16 cellular contexts compared by ENCODE assay signal in genomic region chr11:47244664-47245350, GRCh38. TPM values are rescaled to one million over a fixed set of nuclear protein-coding genes. Genes with fewer than 3 reads are reported as not detected.
DNase-seq lines count a peak whose midpoint lies in the region; ATAC-seq and TF ChIP-seq lines count a peak whose summit lies in the region.
"Had no signal": no experiment of that assay in that cellular context is flagged by ENCODE, and none has a peak within 500 bp of the region (broad histone marks: within the 10 kb centered on the region; RNA-seq: fewer than 3 reads in every experiment).

No MANE protein-coding gene starts in this region.

- TF ChIP-seq CTCF in endodermal cell (conservative IDR thresholded peaks at IDR 0.05) = no peak

- DNase-seq in activated T-cell treated with anti-CD3 and anti-CD28 coated beads, Interleukin-2, amount 50 U/mL, for 24 hours = no peak
- DNase-seq in activated T-cell treated with anti-CD3 and anti-CD28 coated beads, Interleukin-2, amount 50 U/mL, for 72 hours = no peak
- peak; percentile 62 for DNase-seq in endodermal cell
- no peak for DNase-seq in stimulated activated effector memory CD8-positive, alpha-beta T cell treated with anti-CD3 and anti-CD28 coated beads, Interleukin-12 subunit alpha, Interleukin-12 subunit beta, amount 100 ng/mL, for 72 hours (ENCODE audit: low spot score in 2 of 2)
- DNase-seq: activated CD8-positive, alpha-beta memory T cell treated with anti-CD3 and anti-CD28 coated beads, Interleukin-2, amount 10 ng/mL, durations not matched to agents 7 days and 5 days; activated naive CD4-positive, alpha-beta T cell treated with Interleukin-2 at 50 U/mL for 16 hours; CD8-positive, alpha-beta T cell; EL; heart right ventricle; kidney glomerular epithelial cell; NCI-H2081 treated with DMSO at 0.1 percent for 48 hours; NCI-H69 had no signal

- H3K9me3 Mint-ChIP-seq in activated T-cell treated with anti-CD3 and anti-CD28 coated beads, Interleukin-2, amount 50 U/mL, for 24 hours = no peaks in the 10 kb centered on the region
- no peaks in the 10 kb centered on the region for H3K9me3 Mint-ChIP-seq in activated T-cell treated with anti-CD3 and anti-CD28 coated beads, Interleukin-2, amount 50 U/mL, for 72 hours
- no peaks in the 10 kb centered on the region for H3K9me3 Mint-ChIP-seq in endodermal cell
- no peaks in the 10 kb centered on the region for H3K9me3 Mint-ChIP-seq in stimulated activated effector memory CD8-positive, alpha-beta T cell treated with anti-CD3 and anti-CD28 coated beads, Interleukin-12 subunit alpha, Interleukin-12 subunit beta, amount 100 ng/mL, for 72 hours
- H3K9me3 Mint-ChIP-seq: CD8-positive, alpha-beta T cell had no signal

- peaks cover 2% of the 10 kb centered on the region for H3K4me1 ChIP-seq in endodermal cell (ENCODE audit: control insufficient read depth, insufficient read depth, low read length)

- H3K27me3 Mint-ChIP-seq in activated T-cell treated with anti-CD3 and anti-CD28 coated beads, Interleukin-2, amount 50 U/mL, for 24 hours = no peaks in the 10 kb centered on the region
- H3K27me3 Mint-ChIP-seq in activated T-cell treated with anti-CD3 and anti-CD28 coated beads, Interleukin-2, amount 50 U/mL, for 72 hours (ENCODE audit: low read depth) = no peaks in the 10 kb centered on the region
- H3K27me3 Mint-ChIP-seq in endodermal cell (ENCODE audit: insufficient read depth) = no peaks in the 10 kb centered on the region
- H3K27me3 Mint-ChIP-seq: activated CD8-positive, alpha-beta memory T cell treated with anti-CD3 and anti-CD28 coated beads, Interleukin-2, amount 10 ng/mL, durations not matched to agents 7 days and 5 days had no signal

- no peak overlapping the region for H3K4me3 ChIP-seq in endodermal cell (ENCODE audit: low read length)
- H3K4me3 ChIP-seq: heart right ventricle, prostate gland, thoracic aorta had no signal

- H3K36me3 Mint-ChIP-seq in activated T-cell treated with anti-CD3 and anti-CD28 coated beads, Interleukin-2, amount 50 U/mL, for 24 hours (ENCODE audit: low read depth) = peaks cover 90% of the 10 kb centered on the region
- peaks cover 9 to 27% of the 10 kb centered on the region in 2 donors for H3K36me3 Mint-ChIP-seq in activated T-cell treated with anti-CD3 and anti-CD28 coated beads, Interleukin-2, amount 50 U/mL, for 72 hours (ENCODE audit: insufficient read depth in 2 of 2)
- H3K36me3 Mint-ChIP-seq in endodermal cell (ENCODE audit: low read depth) = peaks cover 58% of the 10 kb centered on the region
- peaks cover 73% of the 10 kb centered on the region for H3K36me3 Mint-ChIP-seq in stimulated activated effector memory CD8-positive, alpha-beta T cell treated with anti-CD3 and anti-CD28 coated beads, Interleukin-12 subunit alpha, Interleukin-12 subunit beta, amount 100 ng/mL, for 72 hours

- no peak overlapping the region for H3K27ac ChIP-seq in endodermal cell (ENCODE audit: low read depth, low read length)
- H3K27ac ChIP-seq: thoracic aorta had no signal

- no peaks in the 10 kb centered on the region for H3K27me3 ChIP-seq in endodermal cell (ENCODE audit: control insufficient read depth, insufficient read depth, low read length, poor library complexity, severe bottlenecking)
- H3K27me3 ChIP-seq: heart right ventricle had no signal

- no peak overlapping the region for H3K9ac ChIP-seq in endodermal cell (ENCODE audit: extremely low read depth, low read length, poor library complexity, severe bottlenecking)

- peaks cover 30% of the 10 kb centered on the region for H3K4me1 Mint-ChIP-seq in activated T-cell treated with anti-CD3 and anti-CD28 coated beads, Interleukin-2, amount 50 U/mL, for 24 hours (ENCODE audit: low read depth)
- H3K4me1 Mint-ChIP-seq in activated T-cell treated with anti-CD3 and anti-CD28 coated beads, Interleukin-2, amount 50 U/mL, for 72 hours (ENCODE audit: low read depth) = peaks cover 38% of the 10 kb centered on the region
- peaks cover 6% of the 10 kb centered on the region for H3K4me1 Mint-ChIP-seq in endodermal cell
- H3K4me1 Mint-ChIP-seq in stimulated activated effector memory CD8-positive, alpha-beta T cell treated with anti-CD3 and anti-CD28 coated beads, Interleukin-12 subunit alpha, Interleukin-12 subunit beta, amount 100 ng/mL, for 72 hours = peaks cover 52% of the 10 kb centered on the region

- H3K27ac Mint-ChIP-seq in activated T-cell treated with anti-CD3 and anti-CD28 coated beads, Interleukin-2, amount 50 U/mL, for 24 hours = peak overlapping the region; percentile 70
- no peak overlapping the region for H3K27ac Mint-ChIP-seq in activated T-cell treated with anti-CD3 and anti-CD28 coated beads, Interleukin-2, amount 50 U/mL, for 72 hours
- no peak overlapping the region for H3K27ac Mint-ChIP-seq in endodermal cell
- H3K27ac Mint-ChIP-seq in stimulated activated effector memory CD8-positive, alpha-beta T cell treated with anti-CD3 and anti-CD28 coated beads, Interleukin-12 subunit alpha, Interleukin-12 subunit beta, amount 100 ng/mL, for 72 hours = peak overlapping the region; percentile 86
- H3K27ac Mint-ChIP-seq: activated CD8-positive, alpha-beta memory T cell treated with anti-CD3 and anti-CD28 coated beads, Interleukin-2, amount 10 ng/mL, durations not matched to agents 7 days and 5 days; CD8-positive, alpha-beta T cell had no signal

- H3K36me3 ChIP-seq in endodermal cell (ENCODE audit: control insufficient read depth, insufficient read depth, low read length) = peaks cover 49% of the 10 kb centered on the region

- no peak overlapping the region for H3K4me3 Mint-ChIP-seq in activated T-cell treated with anti-CD3 and anti-CD28 coated beads, Interleukin-2, amount 50 U/mL, for 24 hours
- no peak overlapping the region for H3K4me3 Mint-ChIP-seq in activated T-cell treated with anti-CD3 and anti-CD28 coated beads, Interleukin-2, amount 50 U/mL, for 72 hours
- H3K4me3 Mint-ChIP-seq in endodermal cell = no peak overlapping the region
- H3K4me3 Mint-ChIP-seq in stimulated activated effector memory CD8-positive, alpha-beta T cell treated with anti-CD3 and anti-CD28 coated beads, Interleukin-12 subunit alpha, Interleukin-12 subunit beta, amount 100 ng/mL, for 72 hours = no peak overlapping the region
- H3K4me3 Mint-ChIP-seq: activated CD8-positive, alpha-beta memory T cell treated with anti-CD3 and anti-CD28 coated beads, Interleukin-2, amount 10 ng/mL, durations not matched to agents 7 days and 5 days; CD8-positive, alpha-beta T cell had no signal

- ATAC-seq in activated T-cell treated with anti-CD3 and anti-CD28 coated beads, Interleukin-2, amount 50 U/mL, for 72 hours (replicated peaks in 1 of 2) = no peak
- ATAC-seq in stimulated activated effector memory CD8-positive, alpha-beta T cell treated with anti-CD3 and anti-CD28 coated beads, Interleukin-12 subunit alpha, Interleukin-12 subunit beta, amount 100 ng/mL, for 72 hours = no peak
- no peak for ATAC-seq in HG03571 (IDR thresholded peaks at IDR 0.05; ENCODE audit: unreplicated experiment)
- ATAC-seq in GM18517 (IDR thresholded peaks at IDR 0.05; ENCODE audit: unreplicated experiment) = no peak
- ATAC-seq: activated CD8-positive, alpha-beta memory T cell treated with anti-CD3 and anti-CD28 coated beads, Interleukin-2, amount 10 ng/mL, durations not matched to agents 7 days and 5 days; CD8-positive, alpha-beta T cell had no signal

- no peaks in the 10 kb centered on the region for H3K9me3 ChIP-seq in endodermal cell (ENCODE audit: control insufficient read depth, low read length)
- H3K9me3 ChIP-seq: heart right ventricle, prostate gland, thoracic aorta had no signal

- 92 to 94% methylated on average over 14 to 20 of the region's 20 CpGs for WGBS in endodermal cell (ENCODE audit: insufficient coverage in 1 of 2, insufficient read length in 1 of 2), 2 experiments

RNA-seq across cellular contexts. Expression of gene ACP2, which starts 3.8 kb away (rescaled TPM):
- 10 to 100 TPM in 1 of 2 donors, 1 to 10 TPM in 1; 8.8 to 12.8 TPM for total RNA-seq in activated T-cell treated with anti-CD3 and anti-CD28 coated beads, Interleukin-2, amount 50 U/mL, for 72 hours
- total RNA-seq in endodermal cell = 10 to 100 TPM; 42.9 to 45.9 TPM
- polyA plus RNA-seq in endodermal cell (2013, experiment 1 of 2) = 34.7 TPM
- 28.7 TPM for polyA plus RNA-seq in endodermal cell (2013, experiment 2 of 2)

RNA-seq across cellular contexts. Expression of gene NR1H3, which starts 13.0 kb away (rescaled TPM):
- 10 to 100 TPM in 1 of 2 donors, 1 to 10 TPM in 1; 8.1 to 16.1 TPM for total RNA-seq in activated T-cell treated with anti-CD3 and anti-CD28 coated beads, Interleukin-2, amount 50 U/mL, for 72 hours
- total RNA-seq in endodermal cell = 10 to 100 TPM; 29.4 to 34.6 TPM
- polyA plus RNA-seq in endodermal cell (2013, experiment 1 of 2) = 19.1 TPM
- 17.6 TPM for polyA plus RNA-seq in endodermal cell (2013, experiment 2 of 2)

RNA-seq across cellular contexts. Expression of gene MADD, which starts 25.1 kb away (rescaled TPM):
- 10 to 100 TPM; 68.6 to 73.5 TPM for total RNA-seq in activated T-cell treated with anti-CD3 and anti-CD28 coated beads, Interleukin-2, amount 50 U/mL, for 72 hours
- 10 to 100 TPM; 30.2 to 36.0 TPM for total RNA-seq in endodermal cell
- 35.6 TPM for polyA plus RNA-seq in endodermal cell (2013, experiment 1 of 2)
- polyA plus RNA-seq in endodermal cell (2013, experiment 2 of 2) = 30.8 TPM

RNA-seq across cellular contexts. Expression of gene DDB2, which starts 30.0 kb away (rescaled TPM):
- total RNA-seq in activated T-cell treated with anti-CD3 and anti-CD28 coated beads, Interleukin-2, amount 50 U/mL, for 72 hours = 100 to 1,000 TPM; 306 to 397 TPM
- 10 to 100 TPM; 20.9 to 31.2 TPM for total RNA-seq in endodermal cell
- polyA plus RNA-seq in endodermal cell (2013, experiment 1 of 2) = 72.6 TPM
- 69.3 TPM for polyA plus RNA-seq in endodermal cell (2013, experiment 2 of 2)

RNA-seq across cellular contexts. Expression of gene PACSIN3, which starts 58.6 kb away (rescaled TPM):
- total RNA-seq in activated T-cell treated with anti-CD3 and anti-CD28 coated beads, Interleukin-2, amount 50 U/mL, for 72 hours = 10 to 100 TPM in 1 of 2 donors, 1 to 10 TPM in 1; 4.6 to 10.2 TPM
- total RNA-seq in endodermal cell = 10 to 100 TPM; 48.0 to 66.6 TPM
- 22.9 TPM for polyA plus RNA-seq in endodermal cell (2013, experiment 1 of 2)
- polyA plus RNA-seq in endodermal cell (2013, experiment 2 of 2) = 18.0 TPM
- total RNA-seq: CD8-positive, alpha-beta T cell had no signal

Comparison
In these comparisons a context has a peak if more than half of its experiments do, and no peak if none do; other contexts are left out.
1. H3K27ac Mint-ChIP-seq: peak in activated T-cell treated with anti-CD3 and anti-CD28 coated beads, Interleukin-2, amount 50 U/mL, for 24 hours (single experiment) and stimulated activated effector memory CD8-positive, alpha-beta T cell treated with anti-CD3 and anti-CD28 coated beads, Interleukin-12 subunit alpha, Interleukin-12 subunit beta, amount 100 ng/mL, for 72 hours (single experiment); none in activated T-cell treated with anti-CD3 and anti-CD28 coated beads, Interleukin-2, amount 50 U/mL, for 72 hours (single experiment) and endodermal cell (single experiment).